Comparison of ENCODE assay signal across 1 cellular context in the genomic region with DNA sequence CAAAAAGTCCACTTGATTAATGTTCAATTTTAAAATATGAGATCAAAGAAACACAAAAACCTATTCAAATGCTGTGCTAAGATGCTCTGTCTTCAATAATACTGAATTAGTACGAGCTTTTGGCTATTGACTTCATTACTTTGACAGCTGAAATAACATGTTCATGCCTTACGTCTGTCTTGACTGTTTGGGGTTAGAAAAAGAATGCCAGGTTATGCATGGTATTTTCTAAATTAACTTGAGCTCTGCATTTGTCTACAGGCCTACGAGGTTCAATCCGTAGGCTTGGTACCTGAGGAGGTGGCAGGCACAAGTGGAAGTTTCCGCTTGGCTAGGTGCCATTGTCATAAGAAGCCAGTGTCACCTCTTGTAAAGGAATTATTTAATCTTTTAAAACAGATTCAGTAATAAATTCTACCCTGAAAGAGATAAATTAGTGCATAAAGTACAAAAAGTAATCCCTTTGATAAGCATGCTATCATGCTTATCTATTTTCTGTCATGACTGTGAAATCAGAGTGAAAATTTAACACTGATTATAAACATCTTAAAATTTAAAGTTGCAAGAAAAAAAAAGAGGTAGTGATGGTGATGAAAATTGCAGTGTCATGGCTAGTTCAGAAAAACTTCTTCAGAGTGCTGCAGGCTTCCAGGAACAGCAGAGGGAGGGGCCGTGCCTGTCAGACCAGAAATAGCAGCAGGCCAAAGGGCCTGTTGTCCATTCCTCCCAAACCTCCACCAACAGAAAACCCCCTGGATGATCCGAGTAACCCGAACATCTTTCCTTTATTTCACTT.
TF ChIP-seq lines count a peak whose summit lies in the region.

No MANE protein-coding gene starts in this region.

TF ChIP-seq in K562, 482 proteins besides CTCF, POLR2A, EP300 and RAD21 (continued from another document and continues in another):
- TF ChIP-seq, protein P1, sequence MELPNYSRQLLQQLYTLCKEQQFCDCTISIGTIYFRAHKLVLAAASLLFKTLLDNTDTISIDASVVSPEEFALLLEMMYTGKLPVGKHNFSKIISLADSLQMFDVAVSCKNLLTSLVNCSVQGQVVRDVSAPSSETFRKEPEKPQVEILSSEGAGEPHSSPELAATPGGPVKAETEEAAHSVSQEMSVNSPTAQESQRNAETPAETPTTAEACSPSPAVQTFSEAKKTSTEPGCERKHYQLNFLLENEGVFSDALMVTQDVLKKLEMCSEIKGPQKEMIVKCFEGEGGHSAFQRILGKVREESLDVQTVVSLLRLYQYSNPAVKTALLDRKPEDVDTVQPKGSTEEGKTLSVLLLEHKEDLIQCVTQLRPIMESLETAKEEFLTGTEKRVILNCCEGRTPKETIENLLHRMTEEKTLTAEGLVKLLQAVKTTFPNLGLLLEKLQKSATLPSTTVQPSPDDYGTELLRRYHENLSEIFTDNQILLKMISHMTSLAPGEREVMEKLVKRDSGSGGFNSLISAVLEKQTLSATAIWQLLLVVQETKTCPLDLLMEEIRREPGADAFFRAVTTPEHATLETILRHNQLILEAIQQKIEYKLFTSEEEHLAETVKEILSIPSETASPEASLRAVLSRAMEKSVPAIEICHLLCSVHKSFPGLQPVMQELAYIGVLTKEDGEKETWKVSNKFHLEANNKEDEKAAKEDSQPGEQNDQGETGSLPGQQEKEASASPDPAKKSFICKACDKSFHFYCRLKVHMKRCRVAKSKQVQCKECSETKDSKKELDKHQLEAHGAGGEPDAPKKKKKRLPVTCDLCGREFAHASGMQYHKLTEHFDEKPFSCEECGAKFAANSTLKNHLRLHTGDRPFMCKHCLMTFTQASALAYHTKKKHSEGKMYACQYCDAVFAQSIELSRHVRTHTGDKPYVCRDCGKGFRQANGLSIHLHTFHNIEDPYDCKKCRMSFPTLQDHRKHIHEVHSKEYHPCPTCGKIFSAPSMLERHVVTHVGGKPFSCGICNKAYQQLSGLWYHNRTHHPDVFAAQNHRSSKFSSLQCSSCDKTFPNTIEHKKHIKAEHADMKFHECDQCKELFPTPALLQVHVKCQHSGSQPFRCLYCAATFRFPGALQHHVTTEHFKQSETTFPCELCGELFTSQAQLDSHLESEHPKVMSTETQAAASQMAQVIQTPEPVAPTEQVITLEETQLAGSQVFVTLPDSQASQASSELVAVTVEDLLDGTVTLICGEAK (IDR thresholded peaks at IDR 0.05): peak; percentile 68; the same call in 1 of the 2 replicates
- TF ChIP-seq, protein P1 (CRISPR knock-in tag; IDR thresholded peaks at IDR 0.05): no peak
- TF ChIP-seq NFIX (CRISPR knock-in tag; IDR thresholded peaks at IDR 0.05; ENCODE audit: low read depth) (no peak), RNF2 (IDR thresholded peaks at IDR 0.05) (no peak), FOS (IDR thresholded peaks at IDR 0.05; ENCODE audit: extremely low read depth, insufficient read length) (no peak), NFIC (IDR thresholded peaks at IDR 0.05) (peak; percentile 72), NR4A1 (CRISPR knock-in tag; IDR thresholded peaks at IDR 0.05) (no peak), NR4A1 (tag; IDR thresholded peaks at IDR 0.05) (no peak), BMI1 (IDR thresholded peaks at IDR 0.05; ENCODE audit: low read length) (no peak), U2AF1 (optimal IDR thresholded peaks at IDR 0.05; ENCODE audit: low read depth, low read length) (no peak), HNRNPUL1 (IDR thresholded peaks at IDR 0.05; ENCODE audit: low read length) (no peak), ZFP1 (CRISPR knock-in tag; IDR thresholded peaks at IDR 0.05) (no peak)
- TF ChIP-seq, protein P2, sequence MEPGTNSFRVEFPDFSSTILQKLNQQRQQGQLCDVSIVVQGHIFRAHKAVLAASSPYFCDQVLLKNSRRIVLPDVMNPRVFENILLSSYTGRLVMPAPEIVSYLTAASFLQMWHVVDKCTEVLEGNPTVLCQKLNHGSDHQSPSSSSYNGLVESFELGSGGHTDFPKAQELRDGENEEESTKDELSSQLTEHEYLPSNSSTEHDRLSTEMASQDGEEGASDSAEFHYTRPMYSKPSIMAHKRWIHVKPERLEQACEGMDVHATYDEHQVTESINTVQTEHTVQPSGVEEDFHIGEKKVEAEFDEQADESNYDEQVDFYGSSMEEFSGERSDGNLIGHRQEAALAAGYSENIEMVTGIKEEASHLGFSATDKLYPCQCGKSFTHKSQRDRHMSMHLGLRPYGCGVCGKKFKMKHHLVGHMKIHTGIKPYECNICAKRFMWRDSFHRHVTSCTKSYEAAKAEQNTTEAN (CRISPR knock-in tag; IDR thresholded peaks at IDR 0.05): no peak
- TF ChIP-seq, protein P3, sequence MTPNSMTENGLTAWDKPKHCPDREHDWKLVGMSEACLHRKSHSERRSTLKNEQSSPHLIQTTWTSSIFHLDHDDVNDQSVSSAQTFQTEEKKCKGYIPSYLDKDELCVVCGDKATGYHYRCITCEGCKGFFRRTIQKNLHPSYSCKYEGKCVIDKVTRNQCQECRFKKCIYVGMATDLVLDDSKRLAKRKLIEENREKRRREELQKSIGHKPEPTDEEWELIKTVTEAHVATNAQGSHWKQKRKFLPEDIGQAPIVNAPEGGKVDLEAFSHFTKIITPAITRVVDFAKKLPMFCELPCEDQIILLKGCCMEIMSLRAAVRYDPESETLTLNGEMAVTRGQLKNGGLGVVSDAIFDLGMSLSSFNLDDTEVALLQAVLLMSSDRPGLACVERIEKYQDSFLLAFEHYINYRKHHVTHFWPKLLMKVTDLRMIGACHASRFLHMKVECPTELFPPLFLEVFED (CRISPR knock-in tag; conservative IDR thresholded peaks at IDR 0.05): no peak
- TF ChIP-seq, protein P4, sequence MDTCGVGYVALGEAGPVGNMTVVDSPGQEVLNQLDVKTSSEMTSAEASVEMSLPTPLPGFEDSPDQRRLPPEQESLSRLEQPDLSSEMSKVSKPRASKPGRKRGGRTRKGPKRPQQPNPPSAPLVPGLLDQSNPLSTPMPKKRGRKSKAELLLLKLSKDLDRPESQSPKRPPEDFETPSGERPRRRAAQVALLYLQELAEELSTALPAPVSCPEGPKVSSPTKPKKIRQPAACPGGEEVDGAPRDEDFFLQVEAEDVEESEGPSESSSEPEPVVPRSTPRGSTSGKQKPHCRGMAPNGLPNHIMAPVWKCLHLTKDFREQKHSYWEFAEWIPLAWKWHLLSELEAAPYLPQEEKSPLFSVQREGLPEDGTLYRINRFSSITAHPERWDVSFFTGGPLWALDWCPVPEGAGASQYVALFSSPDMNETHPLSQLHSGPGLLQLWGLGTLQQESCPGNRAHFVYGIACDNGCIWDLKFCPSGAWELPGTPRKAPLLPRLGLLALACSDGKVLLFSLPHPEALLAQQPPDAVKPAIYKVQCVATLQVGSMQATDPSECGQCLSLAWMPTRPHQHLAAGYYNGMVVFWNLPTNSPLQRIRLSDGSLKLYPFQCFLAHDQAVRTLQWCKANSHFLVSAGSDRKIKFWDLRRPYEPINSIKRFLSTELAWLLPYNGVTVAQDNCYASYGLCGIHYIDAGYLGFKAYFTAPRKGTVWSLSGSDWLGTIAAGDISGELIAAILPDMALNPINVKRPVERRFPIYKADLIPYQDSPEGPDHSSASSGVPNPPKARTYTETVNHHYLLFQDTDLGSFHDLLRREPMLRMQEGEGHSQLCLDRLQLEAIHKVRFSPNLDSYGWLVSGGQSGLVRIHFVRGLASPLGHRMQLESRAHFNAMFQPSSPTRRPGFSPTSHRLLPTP (IDR thresholded peaks at IDR 0.05; ENCODE audit: borderline replicate concordance, extremely low read depth, insufficient read length): no peak
- TF ChIP-seq, protein P5, sequence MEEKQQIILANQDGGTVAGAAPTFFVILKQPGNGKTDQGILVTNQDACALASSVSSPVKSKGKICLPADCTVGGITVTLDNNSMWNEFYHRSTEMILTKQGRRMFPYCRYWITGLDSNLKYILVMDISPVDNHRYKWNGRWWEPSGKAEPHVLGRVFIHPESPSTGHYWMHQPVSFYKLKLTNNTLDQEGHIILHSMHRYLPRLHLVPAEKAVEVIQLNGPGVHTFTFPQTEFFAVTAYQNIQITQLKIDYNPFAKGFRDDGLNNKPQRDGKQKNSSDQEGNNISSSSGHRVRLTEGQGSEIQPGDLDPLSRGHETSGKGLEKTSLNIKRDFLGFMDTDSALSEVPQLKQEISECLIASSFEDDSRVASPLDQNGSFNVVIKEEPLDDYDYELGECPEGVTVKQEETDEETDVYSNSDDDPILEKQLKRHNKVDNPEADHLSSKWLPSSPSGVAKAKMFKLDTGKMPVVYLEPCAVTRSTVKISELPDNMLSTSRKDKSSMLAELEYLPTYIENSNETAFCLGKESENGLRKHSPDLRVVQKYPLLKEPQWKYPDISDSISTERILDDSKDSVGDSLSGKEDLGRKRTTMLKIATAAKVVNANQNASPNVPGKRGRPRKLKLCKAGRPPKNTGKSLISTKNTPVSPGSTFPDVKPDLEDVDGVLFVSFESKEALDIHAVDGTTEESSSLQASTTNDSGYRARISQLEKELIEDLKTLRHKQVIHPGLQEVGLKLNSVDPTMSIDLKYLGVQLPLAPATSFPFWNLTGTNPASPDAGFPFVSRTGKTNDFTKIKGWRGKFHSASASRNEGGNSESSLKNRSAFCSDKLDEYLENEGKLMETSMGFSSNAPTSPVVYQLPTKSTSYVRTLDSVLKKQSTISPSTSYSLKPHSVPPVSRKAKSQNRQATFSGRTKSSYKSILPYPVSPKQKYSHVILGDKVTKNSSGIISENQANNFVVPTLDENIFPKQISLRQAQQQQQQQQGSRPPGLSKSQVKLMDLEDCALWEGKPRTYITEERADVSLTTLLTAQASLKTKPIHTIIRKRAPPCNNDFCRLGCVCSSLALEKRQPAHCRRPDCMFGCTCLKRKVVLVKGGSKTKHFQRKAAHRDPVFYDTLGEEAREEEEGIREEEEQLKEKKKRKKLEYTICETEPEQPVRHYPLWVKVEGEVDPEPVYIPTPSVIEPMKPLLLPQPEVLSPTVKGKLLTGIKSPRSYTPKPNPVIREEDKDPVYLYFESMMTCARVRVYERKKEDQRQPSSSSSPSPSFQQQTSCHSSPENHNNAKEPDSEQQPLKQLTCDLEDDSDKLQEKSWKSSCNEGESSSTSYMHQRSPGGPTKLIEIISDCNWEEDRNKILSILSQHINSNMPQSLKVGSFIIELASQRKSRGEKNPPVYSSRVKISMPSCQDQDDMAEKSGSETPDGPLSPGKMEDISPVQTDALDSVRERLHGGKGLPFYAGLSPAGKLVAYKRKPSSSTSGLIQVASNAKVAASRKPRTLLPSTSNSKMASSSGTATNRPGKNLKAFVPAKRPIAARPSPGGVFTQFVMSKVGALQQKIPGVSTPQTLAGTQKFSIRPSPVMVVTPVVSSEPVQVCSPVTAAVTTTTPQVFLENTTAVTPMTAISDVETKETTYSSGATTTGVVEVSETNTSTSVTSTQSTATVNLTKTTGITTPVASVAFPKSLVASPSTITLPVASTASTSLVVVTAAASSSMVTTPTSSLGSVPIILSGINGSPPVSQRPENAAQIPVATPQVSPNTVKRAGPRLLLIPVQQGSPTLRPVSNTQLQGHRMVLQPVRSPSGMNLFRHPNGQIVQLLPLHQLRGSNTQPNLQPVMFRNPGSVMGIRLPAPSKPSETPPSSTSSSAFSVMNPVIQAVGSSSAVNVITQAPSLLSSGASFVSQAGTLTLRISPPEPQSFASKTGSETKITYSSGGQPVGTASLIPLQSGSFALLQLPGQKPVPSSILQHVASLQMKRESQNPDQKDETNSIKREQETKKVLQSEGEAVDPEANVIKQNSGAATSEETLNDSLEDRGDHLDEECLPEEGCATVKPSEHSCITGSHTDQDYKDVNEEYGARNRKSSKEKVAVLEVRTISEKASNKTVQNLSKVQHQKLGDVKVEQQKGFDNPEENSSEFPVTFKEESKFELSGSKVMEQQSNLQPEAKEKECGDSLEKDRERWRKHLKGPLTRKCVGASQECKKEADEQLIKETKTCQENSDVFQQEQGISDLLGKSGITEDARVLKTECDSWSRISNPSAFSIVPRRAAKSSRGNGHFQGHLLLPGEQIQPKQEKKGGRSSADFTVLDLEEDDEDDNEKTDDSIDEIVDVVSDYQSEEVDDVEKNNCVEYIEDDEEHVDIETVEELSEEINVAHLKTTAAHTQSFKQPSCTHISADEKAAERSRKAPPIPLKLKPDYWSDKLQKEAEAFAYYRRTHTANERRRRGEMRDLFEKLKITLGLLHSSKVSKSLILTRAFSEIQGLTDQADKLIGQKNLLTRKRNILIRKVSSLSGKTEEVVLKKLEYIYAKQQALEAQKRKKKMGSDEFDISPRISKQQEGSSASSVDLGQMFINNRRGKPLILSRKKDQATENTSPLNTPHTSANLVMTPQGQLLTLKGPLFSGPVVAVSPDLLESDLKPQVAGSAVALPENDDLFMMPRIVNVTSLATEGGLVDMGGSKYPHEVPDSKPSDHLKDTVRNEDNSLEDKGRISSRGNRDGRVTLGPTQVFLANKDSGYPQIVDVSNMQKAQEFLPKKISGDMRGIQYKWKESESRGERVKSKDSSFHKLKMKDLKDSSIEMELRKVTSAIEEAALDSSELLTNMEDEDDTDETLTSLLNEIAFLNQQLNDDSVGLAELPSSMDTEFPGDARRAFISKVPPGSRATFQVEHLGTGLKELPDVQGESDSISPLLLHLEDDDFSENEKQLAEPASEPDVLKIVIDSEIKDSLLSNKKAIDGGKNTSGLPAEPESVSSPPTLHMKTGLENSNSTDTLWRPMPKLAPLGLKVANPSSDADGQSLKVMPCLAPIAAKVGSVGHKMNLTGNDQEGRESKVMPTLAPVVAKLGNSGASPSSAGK (IDR thresholded peaks at IDR 0.05): no peak
